In the genomic region with DNA sequence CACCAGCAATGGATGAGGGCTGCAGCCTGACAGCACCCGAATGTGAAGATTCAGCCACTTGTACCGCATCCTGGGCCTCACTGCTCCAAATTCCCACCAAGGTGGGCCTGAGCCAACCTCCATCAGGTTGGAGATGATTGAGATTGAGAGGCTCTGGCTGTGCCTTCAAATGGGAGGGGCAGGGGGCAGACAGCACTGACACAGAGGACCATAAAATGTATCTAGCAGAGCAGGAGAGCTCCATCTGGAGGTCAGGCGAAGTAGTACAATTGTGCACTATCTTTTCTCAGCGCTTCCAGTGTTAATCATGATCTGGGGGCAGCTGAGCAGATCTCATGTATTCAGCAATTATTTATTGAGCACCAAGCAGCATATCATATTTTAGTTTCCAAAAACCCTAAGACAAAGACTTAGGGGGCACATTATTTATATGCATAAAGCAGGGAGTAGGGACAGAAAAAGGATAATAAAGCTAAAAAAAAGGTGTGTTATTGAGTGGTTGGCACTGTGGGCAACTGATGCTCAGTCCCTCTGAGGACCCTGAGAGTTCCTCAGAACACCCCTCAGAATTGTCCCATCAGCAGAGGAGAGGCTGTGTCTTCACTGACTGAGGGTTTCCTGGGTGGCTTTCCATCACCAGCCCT, we compare ENCODE assay signal across 10 cellular contexts. TPM values are rescaled to one million over a fixed set of nuclear protein-coding genes. Genes with fewer than 3 reads are reported as not detected.
DNase-seq lines count a peak whose midpoint lies in the region; ATAC-seq and TF ChIP-seq lines count a peak whose summit lies in the region.
"Had no signal": no experiment of that assay in that cellular context is flagged by ENCODE, and none has a peak within 500 bp of the region (broad histone marks: within the 10 kb centered on the region; RNA-seq: fewer than 3 reads in every experiment).

No MANE protein-coding gene starts in this region.

- no peak overlapping the region for H3K9ac ChIP-seq in Karpas-422 (ENCODE audit: low read length)
- H3K9ac ChIP-seq: BLaER1 had no signal

- H3K27me3 ChIP-seq in Karpas-422 (ENCODE audit: low read length) (no peaks in the 10 kb centered on the region), body of pancreas (no peaks in the 10 kb centered on the region)
- H3K27me3 ChIP-seq: BLaER1 had no signal

- intact Hi-C loops in body of pancreas (cut with DNase I) = no loop called here

- TF ChIP-seq CTCF in body of pancreas (IDR thresholded peaks at IDR 0.05) = peak; percentile 14 to 55 (median 46)

- H4K20me1 ChIP-seq in Karpas-422 (ENCODE audit: insufficient read depth, low read depth, low read length) = no peaks in the 10 kb centered on the region
- H4K20me1 ChIP-seq: BLaER1 had no signal

- H3K4me2 ChIP-seq in Karpas-422 (ENCODE audit: low read depth, low read length, poor library complexity, severe bottlenecking) = no peak overlapping the region
- H3K4me2 ChIP-seq: BLaER1 had no signal

- DNase-seq in NCI-H1694 (lab: John Stamatoyannopoulos, UW) (peak; percentile 10), NCI-H1694 treated with DMSO at 0.1 percent for 48 hours (lab: John Stamatoyannopoulos, UW) (no peak), GOT3 (lab: John Stamatoyannopoulos, UW) (peak; percentile 2), Karpas-422 (peak; percentile 82), T-helper 2 cell (peak in 3 of 5 experiments; percentile 7 to 70 (median 11)), body of pancreas (peak; percentile 31 to 50 (median 38)), kidney tubule cell (ENCODE audit: low spot score) (peak; percentile 54)
- peak; percentile 13 for DNase-seq in stimulated activated CD8-positive, alpha-beta memory T cell treated with anti-CD3 and anti-CD28 coated beads, Interleukin-12 subunit alpha, Interleukin-12 subunit beta, amount 100 ng/mL, for 4 hours (ENCODE audit: low read depth)

- TF ChIP-seq POLR2A in body of pancreas (IDR thresholded peaks at IDR 0.05) = no peak

- H3K4me1 ChIP-seq in Karpas-422 (ENCODE audit: low read length) (peaks cover 6% of the 10 kb centered on the region), body of pancreas (no peaks in the 10 kb centered on the region)

- no peaks in the 10 kb centered on the region for H3K9me2 ChIP-seq in Karpas-422 (replicated peaks; ENCODE audit: insufficient read depth, low read length)

- no peak overlapping the region for H2AFZ ChIP-seq in Karpas-422 (ENCODE audit: low read length)

- ATAC-seq in body of pancreas = no peak

- H3K4me3 ChIP-seq in Karpas-422 (ENCODE audit: low read length) (no peak overlapping the region), body of pancreas (no peak overlapping the region)
- H3K4me3 ChIP-seq: BLaER1 had no signal

- no peaks in the 10 kb centered on the region for H3K36me3 ChIP-seq in Karpas-422 (ENCODE audit: insufficient read depth, low read length)
- no peaks in the 10 kb centered on the region for H3K36me3 ChIP-seq in body of pancreas (replicated peaks in 1 of 2; ENCODE audit: insufficient read depth in 1 of 2, low read depth in 2 of 2)
- H3K36me3 ChIP-seq: BLaER1 had no signal

- H3K79me2 ChIP-seq in Karpas-422 (ENCODE audit: low read length) = no peaks in the 10 kb centered on the region

- WGBS in body of pancreas, 2 donors = 44 to 59% methylated on average over 4 of the region's 4 CpGs

- H3K9me3 ChIP-seq in Karpas-422 (ENCODE audit: low read length) (no peaks in the 10 kb centered on the region), body of pancreas (no peaks in the 10 kb centered on the region)

- H3K27ac ChIP-seq in Karpas-422 (ENCODE audit: low read length) (no peak overlapping the region), body of pancreas (no peak overlapping the region)
- H3K27ac ChIP-seq: BLaER1 had no signal

RNA-seq across cellular contexts. Expression of a gene that starts 31.6 kb away (rescaled TPM):
- not detected in 2 replicates for total RNA-seq in Karpas-422 (2014; rRNA removed; shearing (Covaris generic); ENCODE audit: low replicate concordance)
- total RNA-seq in body of pancreas = 10 to 100 TPM in 1 of 2 donors, 1 to 10 TPM in 1; 4.4 to 13.8 TPM
- total RNA-seq: glomerular endothelial cell had no signal
